Comparison of ENCODE assay signal across 10 cellular contexts in genomic region chr17:75697651-75698291, GRCh38. TPM values are rescaled to one million over a fixed set of nuclear protein-coding genes. Genes with fewer than 3 reads are reported as not detected.
DNase-seq lines count a peak whose midpoint lies in the region; ATAC-seq and TF ChIP-seq lines count a peak whose summit lies in the region.
"Had no signal": no experiment of that assay in that cellular context is flagged by ENCODE, and none has a peak within 500 bp of the region (broad histone marks: within the 10 kb centered on the region; RNA-seq: fewer than 3 reads in every experiment).

No MANE protein-coding gene starts in this region.

- ATAC-seq in RWPE2 (ENCODE audit: low read depth) (no peak), HG03520 (IDR thresholded peaks at IDR 0.05; ENCODE audit: unreplicated experiment) (no peak), HG02884 (IDR thresholded peaks at IDR 0.05; ENCODE audit: unreplicated experiment) (no peak)

- no peak for TF ChIP-seq POLR2A in testis (IDR thresholded peaks at IDR 0.05)

- peaks cover 68% of the 10 kb centered on the region for H3K4me1 ChIP-seq in RWPE2 (ENCODE audit: insufficient read depth, poor library complexity, severe bottlenecking)
- peaks cover 29% of the 10 kb centered on the region for H3K4me1 ChIP-seq in testis

- intact Hi-C loops in testis (cut with DNase I; ENCODE audit: low total_unique reads): no loop called here

- H3K4me3 ChIP-seq in RWPE2 (ENCODE audit: severe bottlenecking) (no peak overlapping the region), testis (no peak overlapping the region)
- H3K4me3 ChIP-seq: GM23248 had no signal

- H3K27me3 ChIP-seq in RWPE2 (ENCODE audit: insufficient read depth, poor library complexity, severe bottlenecking) (no peaks in the 10 kb centered on the region), testis (no peaks in the 10 kb centered on the region)

- TF ChIP-seq CTCF in RWPE2 (IDR thresholded peaks at IDR 0.05; ENCODE audit: poor library complexity, severe bottlenecking) (no peak), testis (IDR thresholded peaks at IDR 0.05) (no peak)

- 71 to 75% methylated on average over 10 of the region's 10 CpGs for WGBS in testis, 2 donors

- H3K36me3 ChIP-seq in RWPE2 (ENCODE audit: low read depth) (peaks cover 65% of the 10 kb centered on the region), testis (ENCODE audit: low read depth, missing control alignments) (no peaks in the 10 kb centered on the region)

- H3K27ac ChIP-seq in RWPE2 (ENCODE audit: poor library complexity, severe bottlenecking): peak overlapping the region; percentile 100
- H3K27ac ChIP-seq in epithelial cell of prostate: peak overlapping the region; percentile 100
- H3K27ac ChIP-seq in testis: peak overlapping the region; percentile 39 to 54
- H3K27ac ChIP-seq: GM23248 had no signal

- H3K9me3 ChIP-seq in RWPE2 (ENCODE audit: severe bottlenecking) (no peaks in the 10 kb centered on the region), testis (no peaks in the 10 kb centered on the region)

- DNase-seq in RWPE2 (ENCODE audit: low spot score): no peak
- no peak for DNase-seq in epithelial cell of prostate (ENCODE audit: low read depth, low spot score)
- peak; percentile 58 for DNase-seq in middle frontal gyrus (ENCODE audit: extremely low spot score, low spot score)
- DNase-seq in testis: peak; percentile 41
- no peak for DNase-seq in DMS79 (lab: John Stamatoyannopoulos, UW)
- DNase-seq: activated gamma-delta T cell, GM23248, MV-4-11 had no signal

RNA-seq across cellular contexts. Expression of gene ITGB4, which starts 23.5 kb away (rescaled TPM):
- 10 to 100 TPM in 1 of 2 donors, 1 to 10 TPM in 1; 7.6 to 11.6 TPM for total RNA-seq in testis
- 16.4 TPM for polyA plus RNA-seq in testis (ENCODE audit: insufficient read depth, low read depth, low replicate concordance)

RNA-seq across cellular contexts. Expression of gene SAP30BP, which starts 30.6 kb away (rescaled TPM):
- total RNA-seq in testis: 10 to 100 TPM; 86.9 to 95.9 TPM
- polyA plus RNA-seq in testis (ENCODE audit: insufficient read depth, low read depth, low replicate concordance): 78.4 TPM

RNA-seq across cellular contexts. Expression of gene RECQL5, which starts 30.8 kb away (rescaled TPM):
- total RNA-seq in testis: 10 to 100 TPM; 81.4 to 99.6 TPM
- 60.0 TPM for polyA plus RNA-seq in testis (ENCODE audit: insufficient read depth, low read depth, low replicate concordance)

Comparison
In these comparisons a context has a peak if more than half of its experiments do, and no peak if none do; other contexts are left out.
1. DNase-seq: peak in middle frontal gyrus (single experiment) and testis (single experiment); none in RWPE2 (single experiment), epithelial cell of prostate (single experiment) and DMS79 (single experiment).
2. H3K27ac ChIP-seq: peak in every context shown above with its lines; median percentile 100 in RWPE2; 100 in epithelial cell of prostate; 46 in testis.